In genomic region chr9:138073408-138073807, GRCh38 we compare ENCODE assay signal across 1 cellular context.
TF ChIP-seq lines count a peak whose summit lies in the region.

No MANE protein-coding gene starts in this region.

TF ChIP-seq in HepG2, 621 proteins besides CTCF, POLR2A, EP300 and RAD21 (continued from another document):
- TF ChIP-seq TRAFD1 (CRISPR knock-in tag; IDR thresholded peaks at IDR 0.05; ENCODE audit: borderline replicate concordance) (no peak), ZNF264 (CRISPR knock-in tag; IDR thresholded peaks at IDR 0.05) (no peak), CEBPB (IDR thresholded peaks at IDR 0.05; ENCODE audit: borderline replicate concordance, low read depth, low read length) (no peak), SIX1 (CRISPR knock-in tag; IDR thresholded peaks at IDR 0.05; ENCODE audit: borderline replicate concordance) (no peak), CBX5 (CRISPR knock-in tag; IDR thresholded peaks at IDR 0.05; ENCODE audit: borderline replicate concordance) (no peak)
TF ChIP-seq in HepG2: peak in this region for 0.
